ENCODE assay signal across 1 cellular context in genomic region chr22:24848559-24849168, GRCh38.
A peak's percentile ranks its signal among the peaks of the same experiment; 100 is the strongest.
TF ChIP-seq lines count a peak whose summit lies in the region.

No MANE protein-coding gene starts in this region.

TF ChIP-seq in K562, 482 proteins besides CTCF, POLR2A, EP300 and RAD21:
- TF ChIP-seq ZNF23 (CRISPR knock-in tag; IDR thresholded peaks at IDR 0.05) (peak; percentile 76), ZNF140 (CRISPR knock-in tag; IDR thresholded peaks at IDR 0.05) (no peak), KDM1A (IDR thresholded peaks at IDR 0.05) (0 out of 4 replicates have a peak, but pooled peaks of 1 of the 2 experiments have one; percentile 10), ZBTB17 (CRISPR knock-in tag; IDR thresholded peaks at IDR 0.05) (peak; percentile 75; the same call in 1 of the 2 replicates), HMGXB4 (CRISPR knock-in tag; IDR thresholded peaks at IDR 0.05) (no peak)
